ENCODE assay signal across 1 cellular context in genomic region chr11:59891781-59892181, GRCh38.
TF ChIP-seq lines count a peak whose summit lies in the region.

No MANE protein-coding gene starts in this region.

TF ChIP-seq in K562, 482 proteins besides CTCF, POLR2A, EP300 and RAD21 (continues in another document):
- TF ChIP-seq MAFK (IDR thresholded peaks at IDR 0.05; ENCODE audit: low read length) (peak; percentile 31; the same call in 1 of the 2 replicates), TRIM24 (IDR thresholded peaks at IDR 0.05) (peak in 1 of 2 experiments; percentile 19; a peak in 2 of 4 replicates), HDAC2 (IDR thresholded peaks at IDR 0.05) (peak; percentile 61; the same call in 1 of the 2 replicates), EP400 (IDR thresholded peaks at IDR 0.05) (peak; percentile 11; the same call in 1 of the 2 replicates), ELF1 (tag; IDR thresholded peaks at IDR 0.05) (no peak), NFXL1 (CRISPR knock-in tag; IDR thresholded peaks at IDR 0.05) (no peak), PTTG1 (tag; IDR thresholded peaks at IDR 0.05; ENCODE audit: low read depth) (no peak), POLR3A (IDR thresholded peaks at IDR 0.05; ENCODE audit: borderline replicate concordance, extremely low read depth, insufficient read depth, insufficient read length) (no peak), YY1 (IDR thresholded peaks at IDR 0.05; ENCODE audit: borderline replicate concordance in 1 of 3, control insufficient read depth in 1 of 3, extremely low read depth in 1 of 3, insufficient read depth in 3 of 3, insufficient read length in 1 of 3, insufficient replicate concordance in 2 of 3, low read depth in 1 of 3, low read length in 2 of 3) (peak in 2 of 3 experiments; percentile 22 to 79), ZNF583 (CRISPR knock-in tag; IDR thresholded peaks at IDR 0.05) (peak; percentile 25; the same call in 1 of the 2 replicates), HLTF (IDR thresholded peaks at IDR 0.05) (no peak), ZNF23 (CRISPR knock-in tag; IDR thresholded peaks at IDR 0.05) (no peak), NFATC3 (IDR thresholded peaks at IDR 0.05) (no peak), ARNT (IDR thresholded peaks at IDR 0.05) (no peak), HEY1 (CRISPR knock-in tag; IDR thresholded peaks at IDR 0.05; ENCODE audit: borderline replicate concordance) (no peak), ZBTB7A (IDR thresholded peaks at IDR 0.05; ENCODE audit: borderline replicate concordance, control insufficient read depth, low read depth, low read length) (no peak), SMARCE1 (IDR thresholded peaks at IDR 0.05) (0 out of 2 replicates have a peak, but pooled peaks have one; percentile 27), GATAD2A (IDR thresholded peaks at IDR 0.05) (no peak), ZSCAN32 (CRISPR knock-in tag; IDR thresholded peaks at IDR 0.05) (no peak), CHD1 (IDR thresholded peaks at IDR 0.05; ENCODE audit: low read length) (no peak), ZNF431 (CRISPR knock-in tag; IDR thresholded peaks at IDR 0.05) (no peak), ARID3B (CRISPR knock-in tag; IDR thresholded peaks at IDR 0.05; ENCODE audit: borderline replicate concordance) (no peak), RBFOX2 (IDR thresholded peaks at IDR 0.05; ENCODE audit: low read depth, low read length) (no peak), BRF2 (IDR thresholded peaks at IDR 0.05; ENCODE audit: borderline replicate concordance, insufficient read depth, insufficient read length) (no peak), TEAD4 (IDR thresholded peaks at IDR 0.05; ENCODE audit: low read length) (0 out of 2 replicates have a peak, but pooled peaks have one; percentile 8), TEAD4 (CRISPR knock-in tag; IDR thresholded peaks at IDR 0.05; ENCODE audit: borderline replicate concordance) (no peak), TOE1 (IDR thresholded peaks at IDR 0.05; ENCODE audit: borderline replicate concordance) (0 out of 2 replicates have a peak, but pooled peaks have one; percentile 22), TOE1 (CRISPR knock-in tag; IDR thresholded peaks at IDR 0.05; ENCODE audit: borderline replicate concordance, low read depth) (no peak), SNIP1 (IDR thresholded peaks at IDR 0.05; ENCODE audit: low read depth) (no peak), UBTF (IDR thresholded peaks at IDR 0.05; ENCODE audit: borderline replicate concordance in 1 of 2, low read depth in 2 of 2, low read length in 2 of 2) (no peak), ZBTB12 (CRISPR knock-in tag; IDR thresholded peaks at IDR 0.05) (no peak), SMARCA4 (IDR thresholded peaks at IDR 0.05) (0 out of 2 replicates have a peak, but pooled peaks have one; percentile 30), DPF2 (IDR thresholded peaks at IDR 0.05) (0 out of 2 replicates have a peak, but pooled peaks have one; percentile 27), SAP30 (IDR thresholded peaks at IDR 0.05; ENCODE audit: borderline replicate concordance, insufficient read depth, low read depth, low read length, poor library complexity, severe bottlenecking) (no peak), KDM5B (IDR thresholded peaks at IDR 0.05; ENCODE audit: insufficient replicate concordance, low read depth, low read length) (no peak), ARID1B (IDR thresholded peaks at IDR 0.05) (peak; percentile 38; the same call in 1 of the 2 replicates), ASH1L (IDR thresholded peaks at IDR 0.05; ENCODE audit: borderline replicate concordance, low read depth, partially characterized antibody) (no peak), ZNF395 (CRISPR knock-in tag; IDR thresholded peaks at IDR 0.05) (no peak), EHMT2 (IDR thresholded peaks at IDR 0.05) (peak; percentile 19; the same call in 1 of the 2 replicates), MAFF (IDR thresholded peaks at IDR 0.05; ENCODE audit: low read length) (peak; percentile 49; the same call in 1 of the 2 replicates), ZNF586 (CRISPR knock-in tag; conservative IDR thresholded peaks at IDR 0.05) (no peak), THRA (IDR thresholded peaks at IDR 0.05) (no peak), NELFE (IDR thresholded peaks at IDR 0.05; ENCODE audit: insufficient read depth, insufficient read length) (no peak), CUX1 (CRISPR knock-in tag; IDR thresholded peaks at IDR 0.05) (no peak), PHB2 (IDR thresholded peaks at IDR 0.05; ENCODE audit: low read depth) (no peak), EZH2 (IDR thresholded peaks at IDR 0.05; ENCODE audit: borderline replicate concordance, low read depth, low read length) (no peak), NUFIP1 (IDR thresholded peaks at IDR 0.05; ENCODE audit: partially characterized antibody) (no peak), ATF3 (IDR thresholded peaks at IDR 0.05) (no peak; the same call in 1 of the 2 replicates), ATF3 (CRISPR knock-in tag; conservative IDR thresholded peaks at IDR 0.05) (no peak), RBBP5 (IDR thresholded peaks at IDR 0.05; ENCODE audit: borderline replicate concordance, insufficient read depth, low read length, poor library complexity, severe bottlenecking) (no peak), THAP12 (CRISPR knock-in tag; IDR thresholded peaks at IDR 0.05) (no peak)
